Comparison of ENCODE assay signal across 13 cellular contexts in the genomic region with DNA sequence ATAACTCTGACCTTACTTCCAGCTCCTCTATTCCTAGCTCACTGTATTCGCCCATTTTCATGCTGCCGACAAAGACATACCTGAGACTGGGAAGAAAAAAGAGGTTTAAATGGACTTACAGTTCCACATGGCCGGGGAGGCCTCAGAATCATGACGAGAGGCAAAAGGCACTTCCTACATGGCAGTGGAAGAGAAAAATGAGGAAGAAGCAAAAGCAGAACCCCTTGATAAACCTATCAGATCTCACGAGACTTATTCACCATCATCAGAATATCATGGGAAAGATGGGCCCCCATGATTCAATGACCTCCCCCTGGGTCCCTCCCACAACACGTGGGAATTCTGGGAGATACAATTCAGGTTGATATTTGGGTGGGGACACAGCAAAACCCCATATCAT.
"Had no signal": no experiment of that assay in that cellular context is flagged by ENCODE, and none has a peak within 500 bp of the region (broad histone marks: within the 10 kb centered on the region; RNA-seq: fewer than 3 reads in every experiment).

No MANE protein-coding gene starts in this region.

- H3K4me1 ChIP-seq: gastrocnemius medialis, transverse colon had no signal

- ATAC-seq: activated CD4-positive, alpha-beta T cell treated with anti-CD3 and anti-CD28 coated beads for 36 hours; gastrocnemius medialis; heart left ventricle had no signal

- H3K4me3 ChIP-seq: gastrocnemius medialis, heart left ventricle, transverse colon had no signal

- H3K27me3 ChIP-seq: gastrocnemius medialis, heart left ventricle, transverse colon had no signal

- DNase-seq: activated CD4-positive, alpha-beta memory T cell treated with anti-CD3 and anti-CD28 coated beads, Interleukin-2, amount 10 ng/mL, durations not matched to agents 7 days and 5 days; activated CD4-positive, alpha-beta T cell treated with anti-CD3 and anti-CD28 coated beads for 36 hours; activated effector memory CD4-positive, alpha-beta T cell treated with Interleukin-2 at 50 U/mL for 16 hours; activated naive CD4-positive, alpha-beta T cell treated with anti-CD3 and anti-CD28 coated beads, Interleukin-2, amount 50 U/mL, for 16 hours; activated T-cell treated with anti-CD3 and anti-CD28 coated beads, Interleukin-2, amount 50 U/mL, for 24 hours; gastrocnemius medialis; heart left ventricle; mesendoderm; occipital lobe; stimulated activated CD4-positive, alpha-beta T cell treated with anti-CD3 and anti-CD28 coated beads, Interleukin-4, amount 100 ng/mL, for 1 hour; stimulated activated naive CD4-positive, alpha-beta T cell; transverse colon had no signal

- H3K27ac ChIP-seq: gastrocnemius medialis, heart left ventricle, transverse colon, VCaP had no signal

- H3K36me3 ChIP-seq: gastrocnemius medialis, heart left ventricle, transverse colon had no signal

- H3K9me3 ChIP-seq: gastrocnemius medialis, heart left ventricle, transverse colon had no signal
